Comparison of ENCODE assay signal across 8 cellular contexts in the genomic region with DNA sequence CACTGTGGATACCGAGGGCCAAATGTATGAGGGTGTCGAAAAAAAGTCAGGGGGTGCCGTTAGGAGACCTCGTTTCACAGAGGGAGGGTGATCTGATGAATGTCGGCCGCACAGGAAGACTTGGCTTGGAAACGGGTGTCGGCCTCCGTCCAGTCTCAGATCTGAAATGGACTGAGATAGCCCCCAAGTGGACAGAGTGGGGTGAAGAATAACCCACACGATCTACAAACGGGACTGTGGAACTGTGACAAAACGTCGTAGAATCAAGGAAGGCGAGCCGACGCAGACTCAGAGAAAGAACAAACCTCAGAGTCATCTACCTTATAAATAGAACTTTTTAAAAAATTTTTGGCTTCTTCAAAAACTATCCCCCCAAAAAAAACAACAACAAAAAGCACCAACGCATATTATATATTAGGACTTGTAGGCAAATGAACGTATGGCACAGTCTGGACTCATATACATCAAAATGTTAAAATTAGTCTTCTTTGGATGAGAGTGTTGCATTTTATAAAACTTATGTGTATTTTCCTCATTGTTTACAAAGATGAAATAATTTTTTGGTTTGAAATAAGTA.
DNase-seq lines count a peak whose midpoint lies in the region; ATAC-seq and TF ChIP-seq lines count a peak whose summit lies in the region.

No MANE protein-coding gene starts in this region.

- peak; percentile 52 for ATAC-seq in HG02763 (IDR thresholded peaks at IDR 0.05; ENCODE audit: unreplicated experiment)

- DNase-seq in NCI-H1436 (lab: John Stamatoyannopoulos, UW) (peak; percentile 64), T-helper 2 cell (peak in 4 of 5 experiments; percentile 18 to 83 (median 37)), astrocyte of the hippocampus (ENCODE audit: low read depth, low spot score) (peak; percentile 94), hepatic stellate cell (ENCODE audit: low spot score) (peak; percentile 82), renal cortical epithelial cell (ENCODE audit: low read depth) (peak; percentile 84), KG1 (lab: John Stamatoyannopoulos, UW) (no peak)

- peak; percentile 62 for TF ChIP-seq CTCF in GM12873 (IDR thresholded peaks at IDR 0.05; ENCODE audit: insufficient read depth, low read depth, low read length, missing control alignments)
